In genomic region chrX:47583240-47583861, GRCh38 we compare ENCODE assay signal across 10 cellular contexts. TPM values are rescaled to one million over a fixed set of nuclear protein-coding genes. Genes with fewer than 3 reads are reported as not detected.
DNase-seq lines count a peak whose midpoint lies in the region; ATAC-seq and TF ChIP-seq lines count a peak whose summit lies in the region.
"Had no signal": no experiment of that assay in that cellular context is flagged by ENCODE, and none has a peak within 500 bp of the region (broad histone marks: within the 10 kb centered on the region; RNA-seq: fewer than 3 reads in every experiment).

No MANE protein-coding gene starts in this region.

- H3K4me3 ChIP-seq in AG10803 (ENCODE audit: low read length) = peak overlapping the region; percentile 77
- H3K4me3 ChIP-seq in HUES6 (ENCODE audit: low read depth, low read length) = peak overlapping the region; percentile 63; the same call in 1 of the 2 replicates
- H3K4me3 ChIP-seq in duodenal mucosa (ENCODE audit: low read depth in 1 of 2, low read length in 2 of 2) = no peak overlapping the region

- H3K36me3 Mint-ChIP-seq in neural crest cell (ENCODE audit: low read depth) = peaks cover 4% of the 10 kb centered on the region

- peaks cover 7% of the 10 kb centered on the region; the same call in 1 of the 2 replicates for H3K9me3 ChIP-seq in HUES6 (ENCODE audit: control insufficient read depth, insufficient read depth, low read depth, low read length)
- no peaks in the 10 kb centered on the region for H3K9me3 ChIP-seq in duodenal mucosa (ENCODE audit: control insufficient read depth in 1 of 2, low read length in 2 of 2)

- peak overlapping the region; percentile 52 for H3K4me3 Mint-ChIP-seq in neural crest cell

- H3K9ac ChIP-seq in HUES6 (ENCODE audit: low read length) (no peak overlapping the region), duodenal mucosa (ENCODE audit: low read depth in 1 of 2, low read length in 2 of 2) (peak overlapping the region; percentile 12 to 43)

- H3K4me1 Mint-ChIP-seq in neural crest cell = peaks cover 13% of the 10 kb centered on the region

- H3K27ac ChIP-seq in HUES6 (ENCODE audit: low read depth, low read length) = no peak overlapping the region
- H3K27ac ChIP-seq in duodenal mucosa (ENCODE audit: low read depth, low read length) = no peak overlapping the region

- H3K27me3 ChIP-seq in HUES6 (ENCODE audit: control insufficient read depth, insufficient read depth, low read length) (no peaks in the 10 kb centered on the region), duodenal mucosa (ENCODE audit: control insufficient read depth in 1 of 2, insufficient read depth in 2 of 2, low read length in 2 of 2) (no peaks in the 10 kb centered on the region)

- no peak for DNase-seq in AG10803 (ENCODE audit: low read depth)
- no peak for DNase-seq in neural crest cell (ENCODE audit: low read depth, low spot score)
- no peak for DNase-seq in cortex of kidney (lab: John Stamatoyannopoulos, UW)
- no peak for DNase-seq in midbrain (lab: John Stamatoyannopoulos, UW)
- no peak for DNase-seq in NCI-H2227 treated with DMSO at 0.1 percent for 48 hours (lab: John Stamatoyannopoulos, UW)
- DNase-seq: activated effector memory CD4-positive, alpha-beta T cell treated with anti-CD3 and anti-CD28 coated beads, Interleukin-2, amount 50 U/mL, for 16 hours; Karpas-422 had no signal

- H3K9me3 Mint-ChIP-seq in neural crest cell = no peaks in the 10 kb centered on the region

- TF ChIP-seq CTCF in AG10803 (conservative IDR thresholded peaks at IDR 0.05; ENCODE audit: low read length) (no peak), neural crest cell (conservative IDR thresholded peaks at IDR 0.05) (no peak)

- H3K36me3 ChIP-seq in HUES6 (ENCODE audit: control insufficient read depth, insufficient read depth, low read length) (peaks cover 10% of the 10 kb centered on the region; the same call in 1 of the 2 replicates), duodenal mucosa (ENCODE audit: control insufficient read depth in 1 of 2, insufficient read depth in 2 of 2, low read length in 2 of 2) (no peaks in the 10 kb centered on the region)

- H3K27me3 Mint-ChIP-seq in neural crest cell (ENCODE audit: low read depth) = no peaks in the 10 kb centered on the region

- H3K4me1 ChIP-seq in HUES6 (ENCODE audit: control insufficient read depth, insufficient read depth, low read length) (peaks cover 12% of the 10 kb centered on the region; the same call in 1 of the 2 replicates), duodenal mucosa (ENCODE audit: control insufficient read depth in 1 of 2, insufficient read depth in 2 of 2, low read length in 2 of 2) (peaks cover 0 to 5% of the 10 kb centered on the region in 2 donors)

- peak overlapping the region; percentile 59 for H3K27ac Mint-ChIP-seq in neural crest cell (ENCODE audit: unreplicated experiment)

- no peak for ATAC-seq in GM21360 (IDR thresholded peaks at IDR 0.05; ENCODE audit: unreplicated experiment)

RNA-seq across cellular contexts. Expression of gene TIMP1, which starts 1.1 kb away (rescaled TPM):
- 63.8 and 69.4 TPM in 2 replicates for total RNA-seq in neural crest cell

RNA-seq across cellular contexts. Expression of gene ARAF, which starts 22.3 kb away (rescaled TPM):
- 55.7 and 56.3 TPM in 2 replicates for total RNA-seq in neural crest cell

RNA-seq across cellular contexts. Expression of gene SYN1, which starts 36.3 kb away (rescaled TPM):
- 4.5 and 4.9 TPM in 2 replicates for total RNA-seq in neural crest cell

RNA-seq across cellular contexts. Expression of gene CFP, which starts 46.4 kb away (rescaled TPM):
- total RNA-seq in neural crest cell = 1.6 and 1.7 TPM in 2 replicates

Comparison
In these comparisons a context has a peak if more than half of its experiments do, and no peak if none do; other contexts are left out.
1. H3K4me3 ChIP-seq: peak in AG10803 (single experiment) and HUES6 (single experiment); none in duodenal mucosa (0 of 2).